In genomic region chr11:68960299-68961071, GRCh38 we compare ENCODE assay signal across 19 cellular contexts. TPM values are rescaled to one million over a fixed set of nuclear protein-coding genes. Genes with fewer than 3 reads are reported as not detected.
"Had no signal": no experiment of that assay in that cellular context is flagged by ENCODE, and none has a peak within 500 bp of the region (broad histone marks: within the 10 kb centered on the region; RNA-seq: fewer than 3 reads in every experiment).

No MANE protein-coding gene starts in this region.

- H3K27ac Mint-ChIP-seq: activated B cell treated with CpG ODN at 0.5 μM for 24 hours; activated CD4-positive, alpha-beta memory T cell treated with anti-CD3 and anti-CD28 coated beads for 36 hours; activated naive CD8-positive, alpha-beta T cell; memory B cell; naive thymus-derived CD4-positive, alpha-beta T cell had no signal

- H3K27me3 ChIP-seq: cardiac muscle cell, left lung, tibial artery, uterus had no signal

- H3K27ac ChIP-seq: cardiac muscle cell, left lung, tibial artery, uterus had no signal

- H3K36me3 Mint-ChIP-seq: activated naive CD8-positive, alpha-beta T cell; memory B cell had no signal

- H3K9me3 ChIP-seq: left lung, tibial artery, uterus had no signal

- H3K36me3 ChIP-seq: cardiac muscle cell, left lung, tibial artery, uterus had no signal

- H3K27me3 Mint-ChIP-seq: activated B cell treated with CpG ODN at 0.5 μM for 24 hours; activated CD4-positive, alpha-beta memory T cell treated with anti-CD3 and anti-CD28 coated beads for 36 hours; activated naive CD8-positive, alpha-beta T cell; naive thymus-derived CD4-positive, alpha-beta T cell had no signal

- H3K4me3 Mint-ChIP-seq: activated B cell treated with CpG ODN at 0.5 μM for 24 hours; activated CD4-positive, alpha-beta memory T cell treated with anti-CD3 and anti-CD28 coated beads for 36 hours; activated naive CD8-positive, alpha-beta T cell; memory B cell; naive thymus-derived CD4-positive, alpha-beta T cell had no signal

- H3K4me3 ChIP-seq: cardiac muscle cell, left lung, tibial artery, uterus had no signal

- DNase-seq: activated B cell treated with CpG ODN at 0.5 μM for 24 hours; activated CD4-positive, alpha-beta memory T cell treated with anti-CD3 and anti-CD28 coated beads for 36 hours; activated CD4-positive, alpha-beta T cell treated with anti-CD3 and anti-CD28 coated beads for 4 hours; erythroblast; foreskin melanocyte; hypothalamus; left lung; naive thymus-derived CD4-positive, alpha-beta T cell; stimulated activated CD4-positive, alpha-beta T cell treated with anti-CD3 and anti-CD28 coated beads, Interleukin-2, amount 100 ng/mL, for 24 hours; stimulated activated naive CD4-positive, alpha-beta T cell treated with Interleukin-2 at 50 U/mL for 16 hours; tibial artery; uterus had no signal

- ATAC-seq: left lung; naive thymus-derived CD4-positive, alpha-beta T cell had no signal

- H3K9me3 Mint-ChIP-seq: activated B cell treated with CpG ODN at 0.5 μM for 24 hours had no signal

RNA-seq across cellular contexts. Expression of gene MRGPRD, which starts 20.3 kb away (rescaled TPM):
- total RNA-seq: activated B cell treated with CpG ODN at 0.5 μM for 24 hours; activated CD4-positive, alpha-beta memory T cell treated with anti-CD3 and anti-CD28 coated beads for 36 hours; cardiac muscle cell; left lung; mononuclear cell; naive thymus-derived CD4-positive, alpha-beta T cell; renal cortical epithelial cell; T-helper 2 cell treated with Interferon-gamma antibody and Interleukin-4, amounts not matched to agents 100 ng/mL and 5 ng/mL, for 36 hours had no signal
- polyA plus RNA-seq: cardiac muscle cell, keratinocyte had no signal

RNA-seq across cellular contexts. Expression of gene MRGPRF, which starts 52.6 kb away (rescaled TPM):
- total RNA-seq: activated B cell treated with CpG ODN at 0.5 μM for 24 hours; activated CD4-positive, alpha-beta memory T cell treated with anti-CD3 and anti-CD28 coated beads for 36 hours; naive thymus-derived CD4-positive, alpha-beta T cell; T-helper 2 cell treated with Interferon-gamma antibody and Interleukin-4, amounts not matched to agents 100 ng/mL and 5 ng/mL, for 36 hours had no signal
- polyA plus RNA-seq: keratinocyte; naive thymus-derived CD4-positive, alpha-beta T cell had no signal
